ENCODE assay signal across 9 cellular contexts in the genomic region with DNA sequence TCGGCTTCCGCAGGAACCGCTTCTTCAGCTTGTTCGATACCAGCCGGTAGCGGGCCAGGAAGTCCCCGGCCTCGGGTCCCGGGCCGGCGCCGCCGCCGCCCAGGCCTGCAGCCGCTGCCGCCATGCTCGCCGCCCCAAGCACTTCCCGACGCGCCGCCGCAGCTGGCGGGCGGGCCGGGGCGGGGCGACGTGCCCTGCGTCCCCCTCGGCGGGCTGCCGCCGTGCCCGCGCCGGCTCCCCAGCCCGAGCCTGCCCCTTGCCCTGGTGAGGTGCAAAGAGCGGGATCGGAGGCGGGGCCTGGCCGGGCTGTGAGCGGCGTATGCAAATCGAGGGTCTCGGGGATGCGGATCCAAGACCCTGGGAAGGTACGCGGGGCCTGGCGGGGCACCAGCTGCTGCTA. TPM values are rescaled to one million over a fixed set of nuclear protein-coding genes. Genes with fewer than 3 reads are reported as not detected.
DNase-seq lines count a peak whose midpoint lies in the region; ATAC-seq and TF ChIP-seq lines count a peak whose summit lies in the region.
"Not testable (repeated sequence)": the region's sequence is repeated elsewhere in the genome, so short reads cannot be mapped to it uniquely, and the experiment has no call there.
"Had no signal": no experiment of that assay in that cellular context is flagged by ENCODE, and none has a peak within 500 bp of the region (broad histone marks: within the 10 kb centered on the region; RNA-seq: fewer than 3 reads in every experiment).

A gene (minus strand): TSS at position 144 of the 400 bp plus-strand sequence. CDS start 20 bp downstream, at position 124.

- not testable (repeated sequence) for TF ChIP-seq EP300 in tibial nerve (IDR thresholded peaks at IDR 0.05)

- DNase-seq in Peyer's patch; activated naive CD8-positive, alpha-beta T cell treated with anti-CD3 and anti-CD28 coated beads, Interleukin-2, amount 50 U/mL, for 24 hours; memory B cell (ENCODE audit: low spot score in 2 of 2); tibial nerve (ENCODE audit: low spot score in 2 of 2): not testable (repeated sequence)

- not testable (repeated sequence) for H3K9me3 ChIP-seq in Peyer's patch, tibial nerve

- not testable (repeated sequence) for H3K9me3 Mint-ChIP-seq in activated naive CD8-positive, alpha-beta T cell treated with anti-CD3 and anti-CD28 coated beads, Interleukin-2, amount 50 U/mL, for 24 hours; memory B cell

- not testable (repeated sequence) for H3K27ac Mint-ChIP-seq in activated naive CD8-positive, alpha-beta T cell treated with anti-CD3 and anti-CD28 coated beads, Interleukin-2, amount 50 U/mL, for 24 hours; memory B cell

- not testable (repeated sequence) for H3K36me3 Mint-ChIP-seq in activated naive CD8-positive, alpha-beta T cell treated with anti-CD3 and anti-CD28 coated beads, Interleukin-2, amount 50 U/mL, for 24 hours (ENCODE audit: low read depth); memory B cell

- H3K27me3 Mint-ChIP-seq in activated naive CD8-positive, alpha-beta T cell treated with anti-CD3 and anti-CD28 coated beads, Interleukin-2, amount 50 U/mL, for 24 hours; memory B cell: not testable (repeated sequence)

- H3K4me1 ChIP-seq in Peyer's patch, tibial nerve: not testable (repeated sequence)

- H3K4me1 Mint-ChIP-seq in activated naive CD8-positive, alpha-beta T cell treated with anti-CD3 and anti-CD28 coated beads, Interleukin-2, amount 50 U/mL, for 24 hours; memory B cell: not testable (repeated sequence)

- TF ChIP-seq CTCF in Peyer's patch (IDR thresholded peaks at IDR 0.05); tibial nerve (IDR thresholded peaks at IDR 0.05): not testable (repeated sequence)

- not testable (repeated sequence) for H3K4me3 Mint-ChIP-seq in activated naive CD8-positive, alpha-beta T cell treated with anti-CD3 and anti-CD28 coated beads, Interleukin-2, amount 50 U/mL, for 24 hours; memory B cell

- H3K27me3 ChIP-seq in Peyer's patch, tibial nerve: not testable (repeated sequence)

- ATAC-seq in GM18870 (IDR thresholded peaks at IDR 0.05; ENCODE audit: unreplicated experiment) = peak; percentile 59
- ATAC-seq in GM21423 (IDR thresholded peaks at IDR 0.05; ENCODE audit: unreplicated experiment) = peak; percentile 80
- ATAC-seq in HG02798 (IDR thresholded peaks at IDR 0.05; ENCODE audit: poor library complexity, unreplicated experiment) = peak; percentile 86
- peak; percentile 81 for ATAC-seq in HG03175 (IDR thresholded peaks at IDR 0.05; ENCODE audit: unreplicated experiment)
- peak; percentile 86 for ATAC-seq in activated naive CD8-positive, alpha-beta T cell treated with anti-CD3 and anti-CD28 coated beads, Interleukin-2, amount 50 U/mL, for 24 hours
- peak; percentile 75 for ATAC-seq in memory B cell (ENCODE audit: low read depth)

- H3K4me3 ChIP-seq in Peyer's patch, tibial nerve: not testable (repeated sequence)

- not testable (repeated sequence) for TF ChIP-seq POLR2A in Peyer's patch (IDR thresholded peaks at IDR 0.05); tibial nerve (IDR thresholded peaks at IDR 0.05)

- WGBS in tibial nerve, 2 donors = no CpG with 5 or more reads among the region's 50 CpGs

- H3K36me3 ChIP-seq in Peyer's patch, tibial nerve: not testable (repeated sequence)

- not testable (repeated sequence) for H3K27ac ChIP-seq in Peyer's patch, tibial nerve

RNA-seq across cellular contexts. Expression of the gene that starts here (rescaled TPM):
- total RNA-seq in Peyer's patch (10 to 100 TPM in 3 of 4 donors, 1 to 10 TPM in 1; 9.9 to 26.5 (median 15.4) TPM), tibial nerve (10 to 100 TPM in 3 of 4 donors, 1 to 10 TPM in 1; 3.0 to 20.1 (median 14.5) TPM)
- total RNA-seq: skeletal muscle tissue had no signal
